2 cellular contexts compared by ENCODE assay signal in the genomic region with DNA sequence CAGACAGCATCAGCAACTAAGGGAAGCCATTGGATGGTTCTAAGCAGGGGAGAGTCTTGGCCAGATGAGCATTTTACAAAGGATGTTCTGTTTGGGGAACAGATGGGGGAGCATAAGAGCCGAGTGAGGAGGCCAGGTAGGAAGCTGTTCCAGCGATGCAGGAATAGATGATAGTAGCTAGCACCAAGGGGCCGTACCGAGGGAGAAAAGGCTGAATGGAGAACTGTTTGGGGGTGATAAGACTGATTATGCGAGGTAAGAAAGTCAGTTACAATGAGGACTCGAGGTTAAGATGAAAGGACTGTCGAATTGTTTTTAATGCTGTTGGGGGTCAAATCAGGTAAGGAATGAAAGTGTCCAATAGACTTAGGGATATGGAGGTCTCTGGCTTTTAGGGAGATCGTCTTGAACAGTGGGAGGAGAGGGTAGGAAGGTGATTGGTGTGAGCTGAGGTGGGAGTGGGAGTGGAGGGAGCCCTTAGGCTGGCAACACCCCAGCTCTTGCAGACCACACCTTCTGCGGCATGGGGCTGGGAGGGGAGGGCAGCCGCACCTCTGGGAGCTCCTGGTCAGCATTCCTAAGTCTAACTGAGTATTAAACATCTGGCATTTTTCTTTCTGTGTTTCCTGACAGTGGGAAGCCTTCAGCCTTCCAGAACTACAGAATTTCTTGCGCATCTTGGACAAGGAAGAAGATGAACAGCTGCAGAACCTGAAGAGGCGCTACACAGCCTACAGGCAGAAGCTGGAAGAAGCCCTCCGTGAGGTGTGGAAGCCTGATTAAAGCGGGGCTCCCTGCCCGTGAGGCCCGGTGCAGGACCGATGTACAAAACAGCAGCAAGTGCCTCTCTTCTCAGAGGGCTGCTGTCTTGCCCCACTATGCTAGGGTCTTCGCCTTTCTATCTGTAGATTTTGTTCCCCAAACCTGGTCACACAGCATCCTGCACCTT.
TF ChIP-seq lines count a peak whose summit lies in the region.

No MANE protein-coding gene starts in this region.

TF ChIP-seq in IMR-90, 13 proteins besides CTCF, POLR2A, EP300 and RAD21 (continued from another document):
- TF ChIP-seq CHD1 (IDR thresholded peaks at IDR 0.05; ENCODE audit: low read depth, low read length) (no peak), CEBPB (IDR thresholded peaks at IDR 0.05; ENCODE audit: low read depth, low read length) (no peak), MAFK (IDR thresholded peaks at IDR 0.05; ENCODE audit: low read depth, low read length) (no peak)

TF ChIP-seq in K562, 482 proteins besides CTCF, POLR2A, EP300 and RAD21 (continued from another document):
- TF ChIP-seq, protein P1, sequence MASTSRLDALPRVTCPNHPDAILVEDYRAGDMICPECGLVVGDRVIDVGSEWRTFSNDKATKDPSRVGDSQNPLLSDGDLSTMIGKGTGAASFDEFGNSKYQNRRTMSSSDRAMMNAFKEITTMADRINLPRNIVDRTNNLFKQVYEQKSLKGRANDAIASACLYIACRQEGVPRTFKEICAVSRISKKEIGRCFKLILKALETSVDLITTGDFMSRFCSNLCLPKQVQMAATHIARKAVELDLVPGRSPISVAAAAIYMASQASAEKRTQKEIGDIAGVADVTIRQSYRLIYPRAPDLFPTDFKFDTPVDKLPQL (IDR thresholded peaks at IDR 0.05; ENCODE audit: extremely low read depth, insufficient read length), result no peak
- TF ChIP-seq, protein P2, sequence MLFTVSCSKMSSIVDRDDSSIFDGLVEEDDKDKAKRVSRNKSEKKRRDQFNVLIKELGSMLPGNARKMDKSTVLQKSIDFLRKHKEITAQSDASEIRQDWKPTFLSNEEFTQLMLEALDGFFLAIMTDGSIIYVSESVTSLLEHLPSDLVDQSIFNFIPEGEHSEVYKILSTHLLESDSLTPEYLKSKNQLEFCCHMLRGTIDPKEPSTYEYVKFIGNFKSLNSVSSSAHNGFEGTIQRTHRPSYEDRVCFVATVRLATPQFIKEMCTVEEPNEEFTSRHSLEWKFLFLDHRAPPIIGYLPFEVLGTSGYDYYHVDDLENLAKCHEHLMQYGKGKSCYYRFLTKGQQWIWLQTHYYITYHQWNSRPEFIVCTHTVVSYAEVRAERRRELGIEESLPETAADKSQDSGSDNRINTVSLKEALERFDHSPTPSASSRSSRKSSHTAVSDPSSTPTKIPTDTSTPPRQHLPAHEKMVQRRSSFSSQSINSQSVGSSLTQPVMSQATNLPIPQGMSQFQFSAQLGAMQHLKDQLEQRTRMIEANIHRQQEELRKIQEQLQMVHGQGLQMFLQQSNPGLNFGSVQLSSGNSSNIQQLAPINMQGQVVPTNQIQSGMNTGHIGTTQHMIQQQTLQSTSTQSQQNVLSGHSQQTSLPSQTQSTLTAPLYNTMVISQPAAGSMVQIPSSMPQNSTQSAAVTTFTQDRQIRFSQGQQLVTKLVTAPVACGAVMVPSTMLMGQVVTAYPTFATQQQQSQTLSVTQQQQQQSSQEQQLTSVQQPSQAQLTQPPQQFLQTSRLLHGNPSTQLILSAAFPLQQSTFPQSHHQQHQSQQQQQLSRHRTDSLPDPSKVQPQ (CRISPR knock-in tag; IDR thresholded peaks at IDR 0.05; ENCODE audit: borderline replicate concordance), result no peak
- TF ChIP-seq ZNF232 (CRISPR knock-in tag; IDR thresholded peaks at IDR 0.05), result no peak
- no peak for TF ChIP-seq FOXK2 (conservative IDR thresholded peaks at IDR 0.05 in 1 of 2, IDR thresholded peaks at IDR 0.05 in 1 of 2; ENCODE audit: low read depth in 2 of 2)
- no peak for TF ChIP-seq ZC3H4 (CRISPR knock-in tag; IDR thresholded peaks at IDR 0.05; ENCODE audit: borderline replicate concordance)
- TF ChIP-seq, protein P3, sequence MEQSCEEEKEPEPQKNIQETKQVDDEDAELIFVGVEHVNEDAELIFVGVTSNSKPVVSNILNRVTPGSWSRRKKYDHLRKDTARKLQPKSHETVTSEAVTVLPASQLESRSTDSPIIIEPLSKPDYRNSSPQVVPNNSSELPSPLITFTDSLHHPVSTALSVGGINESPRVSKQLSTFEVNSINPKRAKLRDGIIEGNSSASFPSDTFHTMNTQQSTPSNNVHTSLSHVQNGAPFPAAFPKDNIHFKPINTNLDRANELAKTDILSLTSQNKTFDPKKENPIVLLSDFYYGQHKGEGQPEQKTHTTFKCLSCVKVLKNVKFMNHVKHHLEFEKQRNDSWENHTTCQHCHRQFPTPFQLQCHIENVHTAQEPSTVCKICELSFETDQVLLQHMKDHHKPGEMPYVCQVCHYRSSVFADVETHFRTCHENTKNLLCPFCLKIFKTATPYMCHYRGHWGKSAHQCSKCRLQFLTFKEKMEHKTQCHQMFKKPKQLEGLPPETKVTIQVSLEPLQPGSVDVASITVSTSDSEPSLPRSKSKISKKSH (CRISPR knock-in tag; IDR thresholded peaks at IDR 0.05), result no peak
- TF ChIP-seq, protein P4, sequence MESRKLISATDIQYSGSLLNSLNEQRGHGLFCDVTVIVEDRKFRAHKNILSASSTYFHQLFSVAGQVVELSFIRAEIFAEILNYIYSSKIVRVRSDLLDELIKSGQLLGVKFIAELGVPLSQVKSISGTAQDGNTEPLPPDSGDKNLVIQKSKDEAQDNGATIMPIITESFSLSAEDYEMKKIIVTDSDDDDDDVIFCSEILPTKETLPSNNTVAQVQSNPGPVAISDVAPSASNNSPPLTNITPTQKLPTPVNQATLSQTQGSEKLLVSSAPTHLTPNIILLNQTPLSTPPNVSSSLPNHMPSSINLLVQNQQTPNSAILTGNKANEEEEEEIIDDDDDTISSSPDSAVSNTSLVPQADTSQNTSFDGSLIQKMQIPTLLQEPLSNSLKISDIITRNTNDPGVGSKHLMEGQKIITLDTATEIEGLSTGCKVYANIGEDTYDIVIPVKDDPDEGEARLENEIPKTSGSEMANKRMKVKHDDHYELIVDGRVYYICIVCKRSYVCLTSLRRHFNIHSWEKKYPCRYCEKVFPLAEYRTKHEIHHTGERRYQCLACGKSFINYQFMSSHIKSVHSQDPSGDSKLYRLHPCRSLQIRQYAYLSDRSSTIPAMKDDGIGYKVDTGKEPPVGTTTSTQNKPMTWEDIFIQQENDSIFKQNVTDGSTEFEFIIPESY (CRISPR knock-in tag; IDR thresholded peaks at IDR 0.05), result peak; percentile 82; the same call in 1 of the 2 replicates
- 0 out of 2 replicates have a peak, but pooled peaks have one; percentile 34 for TF ChIP-seq SMARCA4 (IDR thresholded peaks at IDR 0.05)
- no peak for TF ChIP-seq HNRNPH1 (optimal IDR thresholded peaks at IDR 0.05; ENCODE audit: low read depth, low read length)
- 0 out of 2 replicates have a peak, but pooled peaks have one; percentile 15 for TF ChIP-seq SOX6 (IDR thresholded peaks at IDR 0.05)
- TF ChIP-seq KDM1A (IDR thresholded peaks at IDR 0.05), result peak in 1 of 2 experiments; percentile 28; a peak in 1 of 4 replicates
- peak; percentile 43; the same call in 1 of the 2 replicates for TF ChIP-seq CTBP1 (IDR thresholded peaks at IDR 0.05; ENCODE audit: borderline replicate concordance)
- TF ChIP-seq SMARCB1 (IDR thresholded peaks at IDR 0.05; ENCODE audit: insufficient read length, low read depth), result no peak
- no peak for TF ChIP-seq SMAD4 (CRISPR knock-in tag; conservative IDR thresholded peaks at IDR 0.05)
- TF ChIP-seq ARID1B (IDR thresholded peaks at IDR 0.05), result peak; percentile 70
- TF ChIP-seq POLR3G (IDR thresholded peaks at IDR 0.05; ENCODE audit: extremely low read depth, insufficient read length, insufficient replicate concordance), result no peak
- TF ChIP-seq, protein P5, sequence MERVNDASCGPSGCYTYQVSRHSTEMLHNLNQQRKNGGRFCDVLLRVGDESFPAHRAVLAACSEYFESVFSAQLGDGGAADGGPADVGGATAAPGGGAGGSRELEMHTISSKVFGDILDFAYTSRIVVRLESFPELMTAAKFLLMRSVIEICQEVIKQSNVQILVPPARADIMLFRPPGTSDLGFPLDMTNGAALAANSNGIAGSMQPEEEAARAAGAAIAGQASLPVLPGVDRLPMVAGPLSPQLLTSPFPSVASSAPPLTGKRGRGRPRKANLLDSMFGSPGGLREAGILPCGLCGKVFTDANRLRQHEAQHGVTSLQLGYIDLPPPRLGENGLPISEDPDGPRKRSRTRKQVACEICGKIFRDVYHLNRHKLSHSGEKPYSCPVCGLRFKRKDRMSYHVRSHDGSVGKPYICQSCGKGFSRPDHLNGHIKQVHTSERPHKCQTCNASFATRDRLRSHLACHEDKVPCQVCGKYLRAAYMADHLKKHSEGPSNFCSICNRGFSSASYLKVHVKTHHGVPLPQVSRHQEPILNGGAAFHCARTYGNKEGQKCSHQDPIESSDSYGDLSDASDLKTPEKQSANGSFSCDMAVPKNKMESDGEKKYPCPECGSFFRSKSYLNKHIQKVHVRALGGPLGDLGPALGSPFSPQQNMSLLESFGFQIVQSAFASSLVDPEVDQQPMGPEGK (CRISPR knock-in tag; IDR thresholded peaks at IDR 0.05; ENCODE audit: borderline replicate concordance), result no peak
- TF ChIP-seq SRSF7 (optimal IDR thresholded peaks at IDR 0.05; ENCODE audit: low read depth, low read length), result no peak
- TF ChIP-seq SMARCE1 (IDR thresholded peaks at IDR 0.05), result 0 out of 2 replicates have a peak, but pooled peaks have one; percentile 23
- no peak for TF ChIP-seq HNRNPL (IDR thresholded peaks at IDR 0.05; ENCODE audit: low read depth, low read length)
- TF ChIP-seq, protein P6, sequence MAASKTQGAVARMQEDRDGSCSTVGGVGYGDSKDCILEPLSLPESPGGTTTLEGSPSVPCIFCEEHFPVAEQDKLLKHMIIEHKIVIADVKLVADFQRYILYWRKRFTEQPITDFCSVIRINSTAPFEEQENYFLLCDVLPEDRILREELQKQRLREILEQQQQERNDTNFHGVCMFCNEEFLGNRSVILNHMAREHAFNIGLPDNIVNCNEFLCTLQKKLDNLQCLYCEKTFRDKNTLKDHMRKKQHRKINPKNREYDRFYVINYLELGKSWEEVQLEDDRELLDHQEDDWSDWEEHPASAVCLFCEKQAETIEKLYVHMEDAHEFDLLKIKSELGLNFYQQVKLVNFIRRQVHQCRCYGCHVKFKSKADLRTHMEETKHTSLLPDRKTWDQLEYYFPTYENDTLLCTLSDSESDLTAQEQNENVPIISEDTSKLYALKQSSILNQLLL (CRISPR knock-in tag; IDR thresholded peaks at IDR 0.05; ENCODE audit: borderline replicate concordance), result no peak
- TF ChIP-seq CBFA2T2 (conservative IDR thresholded peaks at IDR 0.05), result peak; percentile 28; the same call in 1 of the 2 replicates
- TF ChIP-seq, protein P7, sequence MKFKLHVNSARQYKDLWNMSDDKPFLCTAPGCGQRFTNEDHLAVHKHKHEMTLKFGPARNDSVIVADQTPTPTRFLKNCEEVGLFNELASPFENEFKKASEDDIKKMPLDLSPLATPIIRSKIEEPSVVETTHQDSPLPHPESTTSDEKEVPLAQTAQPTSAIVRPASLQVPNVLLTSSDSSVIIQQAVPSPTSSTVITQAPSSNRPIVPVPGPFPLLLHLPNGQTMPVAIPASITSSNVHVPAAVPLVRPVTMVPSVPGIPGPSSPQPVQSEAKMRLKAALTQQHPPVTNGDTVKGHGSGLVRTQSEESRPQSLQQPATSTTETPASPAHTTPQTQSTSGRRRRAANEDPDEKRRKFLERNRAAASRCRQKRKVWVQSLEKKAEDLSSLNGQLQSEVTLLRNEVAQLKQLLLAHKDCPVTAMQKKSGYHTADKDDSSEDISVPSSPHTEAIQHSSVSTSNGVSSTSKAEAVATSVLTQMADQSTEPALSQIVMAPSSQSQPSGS (CRISPR knock-in tag; IDR thresholded peaks at IDR 0.05), result no peak
- TF ChIP-seq TCF3 (CRISPR knock-in tag; IDR thresholded peaks at IDR 0.05), result peak; percentile 40
- TF ChIP-seq SMC3 (conservative IDR thresholded peaks at IDR 0.05; ENCODE audit: insufficient read depth, low read depth, low read length), result 0 out of 2 replicates have a peak, but pooled peaks have one; percentile 8
- TF ChIP-seq CBFA2T3 (IDR thresholded peaks at IDR 0.05), result peak; percentile 75
- peak in 1 of 2 experiments; percentile 31; a peak in 1 of 4 replicates for TF ChIP-seq HDAC1 (IDR thresholded peaks at IDR 0.05)
- TF ChIP-seq CHD1 (IDR thresholded peaks at IDR 0.05; ENCODE audit: low read length), result no peak
- no peak for TF ChIP-seq KDM2B (CRISPR knock-in tag; IDR thresholded peaks at IDR 0.05)
- peak; percentile 40; the same call in 1 of the 2 replicates for TF ChIP-seq TAL1 (IDR thresholded peaks at IDR 0.05)
- peak; percentile 37; the same call in 1 of the 2 replicates for TF ChIP-seq NCOR1 (IDR thresholded peaks at IDR 0.05)
- TF ChIP-seq, protein P8, sequence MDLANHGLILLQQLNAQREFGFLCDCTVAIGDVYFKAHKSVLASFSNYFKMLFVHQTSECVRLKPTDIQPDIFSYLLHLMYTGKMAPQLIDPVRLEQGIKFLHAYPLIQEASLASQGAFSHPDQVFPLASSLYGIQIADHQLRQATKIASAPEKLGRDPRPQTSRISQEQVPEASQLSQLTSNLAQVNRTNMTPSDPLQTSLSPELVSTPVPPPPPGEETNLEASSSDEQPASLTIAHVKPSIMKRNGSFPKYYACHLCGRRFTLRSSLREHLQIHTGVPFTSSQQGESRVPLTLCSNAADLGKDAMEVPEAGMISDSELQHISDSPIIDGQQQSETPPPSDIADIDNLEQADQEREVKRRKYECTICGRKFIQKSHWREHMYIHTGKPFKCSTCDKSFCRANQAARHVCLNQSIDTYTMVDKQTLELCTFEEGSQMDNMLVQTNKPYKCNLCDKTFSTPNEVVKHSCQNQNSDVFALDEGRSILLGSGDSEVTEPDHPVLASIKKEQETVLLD (IDR thresholded peaks at IDR 0.05), result 0 out of 2 replicates have a peak, but pooled peaks have one; percentile 47
- peak; percentile 38; the same call in 1 of the 2 replicates for TF ChIP-seq LEF1 (IDR thresholded peaks at IDR 0.05)
